In the genomic region with DNA sequence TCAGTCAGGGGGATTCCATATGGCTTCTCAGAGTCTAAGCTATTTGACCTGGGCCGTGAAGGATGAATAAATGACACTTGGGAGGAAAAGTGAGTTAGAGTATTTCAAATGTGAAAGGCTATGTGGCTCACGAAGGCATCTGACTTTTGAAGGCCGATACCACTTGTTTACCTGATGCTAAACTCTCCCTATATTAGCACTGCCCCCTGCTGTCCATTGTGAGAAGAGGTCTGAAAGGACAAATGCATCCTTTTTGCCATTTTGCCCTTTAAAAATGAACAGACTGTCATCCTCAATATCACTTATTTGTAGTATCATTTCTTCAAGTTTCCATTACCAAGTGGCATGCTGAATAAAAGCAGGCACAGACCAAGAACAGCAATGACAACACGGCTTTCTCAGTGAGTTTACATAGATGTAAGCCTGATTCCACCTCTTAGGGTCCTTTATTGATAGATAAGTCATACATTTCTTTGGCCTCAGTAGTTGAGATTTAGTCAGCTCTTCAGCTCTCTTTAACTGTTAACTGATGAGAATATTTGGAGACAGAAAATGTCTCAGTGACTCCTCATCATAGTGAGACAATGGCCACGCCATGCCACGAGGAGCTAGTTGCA, we compare ENCODE assay signal across 8 cellular contexts. TPM values are rescaled to one million over a fixed set of nuclear protein-coding genes. Genes with fewer than 3 reads are reported as not detected.
DNase-seq lines count a peak whose midpoint lies in the region; ATAC-seq, FAIRE-seq and TF ChIP-seq lines count a peak whose summit lies in the region.

No MANE protein-coding gene starts in this region.

- H3K27me3 ChIP-seq in bronchial epithelial cell (ENCODE audit: control insufficient read depth, insufficient read depth, low read length), result no peaks in the 10 kb centered on the region
- no peaks in the 10 kb centered on the region for H3K27me3 ChIP-seq in left lung

- TF ChIP-seq CTCF in bronchial epithelial cell (IDR thresholded peaks at IDR 0.05; ENCODE audit: insufficient read depth, low read length, severe bottlenecking) (peak; percentile 78), left lung (IDR thresholded peaks at IDR 0.05) (peak; percentile 65 to 73)

- H3K4me3 ChIP-seq in bronchial epithelial cell (ENCODE audit: low read depth, low read length), result no peak overlapping the region
- H3K4me3 ChIP-seq in left lung, result no peak overlapping the region

- no peak for FAIRE-seq in bronchial epithelial cell (lab: Jason Lieb, UNC)

- H3K36me3 ChIP-seq in bronchial epithelial cell (ENCODE audit: control insufficient read depth, insufficient read depth, low read length), result no peaks in the 10 kb centered on the region
- no peaks in the 10 kb centered on the region for H3K36me3 ChIP-seq in left lung

- DNase-seq in NCI-H1105 treated with DMSO at 0.1 percent for 48 hours (lab: John Stamatoyannopoulos, UW), result peak; percentile 5
- DNase-seq in NCI-H1105 (lab: John Stamatoyannopoulos, UW), result no peak
- peak; percentile 75 for DNase-seq in HCEC 1CT
- peak; percentile 87 for DNase-seq in NAMALWA (ENCODE audit: low spot score)
- DNase-seq in T-helper 9 cell, result peak; percentile 48
- peak; percentile 66 for DNase-seq in bronchial epithelial cell (ENCODE audit: low read depth)
- no peak for DNase-seq in left lung
- DNase-seq in stimulated activated CD8-positive, alpha-beta memory T cell treated with anti-CD3 and anti-CD28 coated beads, Interleukin-4, amount 100 ng/mL, for 24 hours (ENCODE audit: low read depth), result peak; percentile 28

- intact Hi-C loops in left lung (cut with DNase I), result no loop called here

- H3K9me3 ChIP-seq in left lung, result no peaks in the 10 kb centered on the region

- peaks cover 0 to 20% of the 10 kb centered on the region in 2 donors for H3K4me1 ChIP-seq in left lung

- no peak overlapping the region for H3K27ac ChIP-seq in left lung

- ATAC-seq in left lung, result peak; percentile 91

RNA-seq across cellular contexts. Expression of gene DOCK10, which starts 40.1 kb away (rescaled TPM):
- total RNA-seq in bronchial epithelial cell (under 0.01 and 1.1 TPM in 2 replicates), left lung (10 to 100 TPM; 17.8 to 47.4 TPM)

Comparison
In these comparisons a context has a peak if more than half of its experiments do, and no peak if none do; other contexts are left out.
1. DNase-seq: peak in NCI-H1105 treated with DMSO at 0.1 percent for 48 hours (single experiment), HCEC 1CT (single experiment), NAMALWA (single experiment), T-helper 9 cell (single experiment), bronchial epithelial cell (single experiment) and stimulated activated CD8-positive, alpha-beta memory T cell treated with anti-CD3 and anti-CD28 coated beads, Interleukin-4, amount 100 ng/mL, for 24 hours (single experiment); none in NCI-H1105 (single experiment) and left lung (0 of 2).